In the genomic region with DNA sequence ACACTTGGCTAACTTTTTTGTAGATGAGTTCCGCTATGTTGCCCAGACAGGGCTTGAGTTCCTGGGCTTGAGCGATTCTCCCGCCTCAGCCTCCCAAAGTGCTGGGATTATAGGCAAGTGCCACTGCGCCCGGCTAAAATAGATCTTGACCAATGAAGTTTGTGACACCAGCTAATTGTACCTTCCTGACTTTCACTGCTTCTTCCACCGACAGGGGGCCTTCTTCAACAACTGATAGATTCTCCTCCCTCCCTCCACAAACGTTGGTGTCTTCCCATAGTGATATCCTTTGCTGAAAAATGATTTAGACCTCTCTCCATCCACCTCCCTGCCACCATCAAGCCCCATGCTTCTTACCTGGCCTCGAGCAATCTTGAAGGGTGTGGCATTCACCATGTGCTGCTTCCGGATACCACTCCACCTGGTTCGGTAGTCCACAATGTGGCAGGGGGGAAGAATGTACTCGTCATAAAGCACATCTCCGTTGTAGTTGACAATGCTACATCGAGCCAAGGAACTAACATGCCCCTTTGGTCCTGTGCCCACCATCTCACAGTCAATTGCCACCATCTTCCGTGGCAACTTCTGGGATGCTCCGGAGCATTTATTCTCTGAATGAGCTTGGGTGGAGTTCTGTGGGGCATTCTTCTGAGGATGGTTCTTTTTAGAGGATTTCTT, we compare ENCODE assay signal across 7 cellular contexts. TPM values are rescaled to one million over a fixed set of nuclear protein-coding genes. Genes with fewer than 3 reads are reported as not detected.
DNase-seq lines count a peak whose midpoint lies in the region; ATAC-seq and TF ChIP-seq lines count a peak whose summit lies in the region.

No MANE protein-coding gene starts in this region.

- WGBS in lower leg skin, 2 donors, result 35 to 39% methylated on average over 15 of the region's 15 CpGs
- WGBS in thyroid gland, 2 donors, result 49% methylated on average over 15 of the region's 15 CpGs

- peak overlapping the region; percentile 100 for H3K4me2 ChIP-seq in Loucy (ENCODE audit: low read depth, low read length, poor library complexity, severe bottlenecking)

- in situ Hi-C loops in SK-MEL-5 (cut with HindIII; ENCODE audit: low pct_unique_long_range_greater_than_20kb, low sequenced_read_pairs), result no loop called here

- no peaks in the 10 kb centered on the region for H3F3A ChIP-seq in Loucy (ENCODE audit: low read depth)

- peak overlapping the region; percentile 95 for H3K4me3 ChIP-seq in Loucy (ENCODE audit: low read length, poor library complexity, severe bottlenecking)
- H3K4me3 ChIP-seq in breast epithelium, result peak overlapping the region in 2 of 3 donors; percentile 90 to 96
- no peak overlapping the region for H3K4me3 ChIP-seq in lower leg skin (ENCODE audit: low read depth, poor library complexity, severe bottlenecking)
- H3K4me3 ChIP-seq in thyroid gland (replicated peaks in 1 of 3), result no peak overlapping the region

- no peak for ATAC-seq in GM21515 (IDR thresholded peaks at IDR 0.05; ENCODE audit: unreplicated experiment)

- no peak overlapping the region for H2AFZ ChIP-seq in Loucy (ENCODE audit: low read length)

- intact Hi-C loops in breast epithelium (cut with DNase I; ENCODE audit: low total_unique reads), result loop anchor here (10.0 kb wide), 1 partner anchor 138 kb away; the partner anchor contains the start of gene NTRK1
- intact Hi-C loops in lower leg skin (cut with DNase I; ENCODE audit: low total_unique reads), result loop anchor here (1.0 kb wide), 1 partner anchor 34 kb away; no protein-coding TSS in a partner anchor
- intact Hi-C loops in thyroid gland (cut with DNase I), result no loop called here

- peak overlapping the region; percentile 20 to 52 for H3K27ac ChIP-seq in breast epithelium
- H3K27ac ChIP-seq in thyroid gland, result no peak overlapping the region

- peaks cover 71% of the 10 kb centered on the region for H3K79me2 ChIP-seq in Loucy (ENCODE audit: insufficient read depth, low read length)

- H3K27me3 ChIP-seq in Loucy (ENCODE audit: insufficient read depth, low read length, poor library complexity, severe bottlenecking), result no peaks in the 10 kb centered on the region
- no peaks in the 10 kb centered on the region for H3K27me3 ChIP-seq in breast epithelium
- H3K27me3 ChIP-seq in thyroid gland, result no peaks in the 10 kb centered on the region

- no peaks in the 10 kb centered on the region for H3K9me2 ChIP-seq in Loucy (replicated peaks; ENCODE audit: low read depth, low read length)

- peaks cover 47% of the 10 kb centered on the region for H4K20me1 ChIP-seq in Loucy (ENCODE audit: insufficient read depth, low read length, poor library complexity, severe bottlenecking)

- peak; percentile 76 for TF ChIP-seq CTCF in Loucy (conservative IDR thresholded peaks at IDR 0.05; ENCODE audit: low read length)
- peak; percentile 41 to 64 (median 58) for TF ChIP-seq CTCF in breast epithelium (IDR thresholded peaks at IDR 0.05)
- TF ChIP-seq CTCF in lower leg skin (IDR thresholded peaks at IDR 0.05), result no peak
- TF ChIP-seq CTCF in thyroid gland (IDR thresholded peaks at IDR 0.05), result peak in 3 of 6 experiments; percentile 27 to 43 (median 37)

- peak overlapping the region; percentile 94 for H3K9ac ChIP-seq in Loucy (ENCODE audit: low read depth, low read length, poor library complexity, severe bottlenecking)

- DNase-seq in GDM1 (lab: John Stamatoyannopoulos, UW) (peak; percentile 20), SK-MEL-5 (ENCODE audit: low read depth, low spot score) (peak; percentile 77), breast epithelium (ENCODE audit: low spot score in 2 of 2) (no peak), lower leg skin (ENCODE audit: low spot score in 2 of 2) (peak; percentile 56 to 85), thyroid gland (peak; percentile 34 to 35)

- no peaks in the 10 kb centered on the region for H3K9me3 ChIP-seq in Loucy (ENCODE audit: insufficient read depth, low read depth, low read length)
- H3K9me3 ChIP-seq in breast epithelium, result no peaks in the 10 kb centered on the region
- no peaks in the 10 kb centered on the region for H3K9me3 ChIP-seq in thyroid gland

- peaks cover 47% of the 10 kb centered on the region for H3K4me1 ChIP-seq in Loucy (ENCODE audit: insufficient read depth, low read length, poor library complexity, severe bottlenecking)
- peaks cover 11 to 26% of the 10 kb centered on the region in 2 donors for H3K4me1 ChIP-seq in breast epithelium
- H3K4me1 ChIP-seq in thyroid gland, result peaks cover 32 to 37% of the 10 kb centered on the region in 2 donors

- TF ChIP-seq POLR2A in breast epithelium (IDR thresholded peaks at IDR 0.05), result no peak
- TF ChIP-seq POLR2A in lower leg skin (IDR thresholded peaks at IDR 0.05), result no peak
- no peak for TF ChIP-seq POLR2A in thyroid gland (IDR thresholded peaks at IDR 0.05)

- H3K36me3 ChIP-seq in Loucy (ENCODE audit: insufficient read depth, low read length) (peaks cover 24% of the 10 kb centered on the region; the same call in 1 of the 2 replicates), breast epithelium (no peaks in the 10 kb centered on the region), thyroid gland (peaks cover 20 to 27% of the 10 kb centered on the region in 2 donors)

RNA-seq across cellular contexts. Expression of gene METTL25B, which starts 1.6 kb away (rescaled TPM):
- 12.5 and 15.1 TPM in 2 replicates for total RNA-seq in SK-MEL-5 (2014; rRNA removed; shearing (Covaris generic))
- 32.8 and 33.1 TPM in 2 replicates for polyA plus RNA-seq in SK-MEL-5 (2015; cell fraction: cytosol; rRNA removed)
- 74.4 and 76.7 TPM in 2 replicates for polyA plus RNA-seq in SK-MEL-5 (2015; cell fraction: nucleus; rRNA removed)
- total RNA-seq in breast epithelium, result 10 to 100 TPM; 15.5 to 41.3 (median 30.2) TPM
- 10 to 100 TPM; 20.3 to 39.0 (median 28.2) TPM for total RNA-seq in lower leg skin
- total RNA-seq in thyroid gland, result 10 to 100 TPM; 15.5 to 33.4 (median 25.3) TPM

RNA-seq across cellular contexts. Expression of gene ISG20L2, which starts 1.9 kb away (rescaled TPM):
- 20.0 and 29.1 TPM in 2 replicates for total RNA-seq in SK-MEL-5 (2014; rRNA removed; shearing (Covaris generic))
- 32.2 and 41.4 TPM in 2 replicates for polyA plus RNA-seq in SK-MEL-5 (2015; cell fraction: cytosol; rRNA removed)
- 21.3 and 52.3 TPM in 2 replicates for polyA plus RNA-seq in SK-MEL-5 (2015; cell fraction: nucleus; rRNA removed)
- total RNA-seq in breast epithelium (10 to 100 TPM; 13.6 to 25.2 (median 21.0) TPM), lower leg skin (10 to 100 TPM; 13.4 to 21.4 (median 16.7) TPM), thyroid gland (10 to 100 TPM; 13.6 to 34.9 (median 18.2) TPM)

RNA-seq across cellular contexts. Expression of gene MRPL24, which starts 14.2 kb away (rescaled TPM):
- 152 and 180 TPM in 2 replicates for total RNA-seq in SK-MEL-5 (2014; rRNA removed; shearing (Covaris generic))
- polyA plus RNA-seq in SK-MEL-5 (2015; cell fraction: cytosol; rRNA removed), result 132 and 149 TPM in 2 replicates
- 48.1 and 50.8 TPM in 2 replicates for polyA plus RNA-seq in SK-MEL-5 (2015; cell fraction: nucleus; rRNA removed)
- total RNA-seq in breast epithelium (10 to 100 TPM; 36.6 to 63.9 (median 63.8) TPM), lower leg skin (10 to 100 TPM; 34.0 to 44.9 (median 41.5) TPM), thyroid gland (10 to 100 TPM; 22.9 to 55.6 (median 35.9) TPM)

RNA-seq across cellular contexts. Expression of gene CRABP2, which starts 21.3 kb away (rescaled TPM):
- total RNA-seq in SK-MEL-5 (2014; rRNA removed; shearing (Covaris generic)), result 0.29 TPM in 1 of 2 replicates, not detected in the other
- 0.71 TPM in 1 of 2 replicates, not detected in the other for polyA plus RNA-seq in SK-MEL-5 (2015; cell fraction: cytosol; rRNA removed)
- polyA plus RNA-seq in SK-MEL-5 (2015; cell fraction: nucleus; rRNA removed), result not detected in 2 replicates
- 10 to 100 TPM in 2 of 3 donors, 1 to 10 TPM in 1; 4.2 to 61.6 (median 28.2) TPM for total RNA-seq in breast epithelium
- total RNA-seq in lower leg skin, result 100 to 1,000 TPM in 1 of 4 donors, 10 to 100 TPM in 3; 67.9 to 103 (median 96.1) TPM
- 10 to 100 TPM in 1 of 4 donors, 1 to 10 TPM in 2, not detected in 1; 3.0 to 15.3 (median 4.5) TPM for total RNA-seq in thyroid gland

RNA-seq across cellular contexts. Expression of gene HDGF, which starts 24.8 kb away (rescaled TPM):
- total RNA-seq in SK-MEL-5 (2014; rRNA removed; shearing (Covaris generic)), result 189 and 191 TPM in 2 replicates
- 143 and 147 TPM in 2 replicates for polyA plus RNA-seq in SK-MEL-5 (2015; cell fraction: cytosol; rRNA removed)
- 128 and 153 TPM in 2 replicates for polyA plus RNA-seq in SK-MEL-5 (2015; cell fraction: nucleus; rRNA removed)
- total RNA-seq in breast epithelium (100 to 1,000 TPM; 133 to 178 (median 173) TPM), lower leg skin (100 to 1,000 TPM; 210 to 233 (median 222) TPM), thyroid gland (100 to 1,000 TPM; 147 to 162 (median 148) TPM)

Comparison
In these comparisons a context has a peak if more than half of its experiments do, and no peak if none do; other contexts are left out.
1. DNase-seq: peak in GDM1 (single experiment), SK-MEL-5 (single experiment), lower leg skin (2 of 2) and thyroid gland (2 of 2); none in breast epithelium (0 of 2).
2. H3K4me3 ChIP-seq: peak in Loucy (single experiment) and breast epithelium (2 of 3); none in lower leg skin (single experiment) and thyroid gland (0 of 3).
3. CTCF ChIP-seq: peak in Loucy (single experiment) and breast epithelium (3 of 3); none in lower leg skin (0 of 3).
4. H3K27ac ChIP-seq: peak in breast epithelium (2 of 2); none in thyroid gland (0 of 3).